Comparison of ENCODE assay signal across 9 cellular contexts in the genomic region with DNA sequence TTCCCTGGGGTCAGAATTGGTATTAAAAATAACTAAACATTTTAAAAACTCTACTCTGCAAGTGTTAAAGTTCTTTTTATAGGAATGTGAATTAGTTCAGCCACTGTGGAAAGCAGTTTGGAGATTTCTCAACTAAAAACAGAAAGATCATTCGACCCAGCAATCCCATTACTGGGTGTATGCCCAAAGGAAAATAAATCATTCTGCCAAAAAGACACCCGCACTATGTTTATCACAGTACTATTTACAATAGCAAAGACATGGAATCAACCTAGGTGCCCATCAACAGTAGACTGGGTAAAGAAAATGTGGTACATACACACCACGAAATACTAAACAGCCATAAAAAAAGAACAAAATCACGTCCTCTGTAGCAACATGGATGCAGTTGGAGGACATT. TPM values are rescaled to one million over a fixed set of nuclear protein-coding genes. Genes with fewer than 3 reads are reported as not detected.
DNase-seq lines count a peak whose midpoint lies in the region; ATAC-seq lines count a peak whose summit lies in the region.
"Had no signal": no experiment of that assay in that cellular context is flagged by ENCODE, and none has a peak within 500 bp of the region (broad histone marks: within the 10 kb centered on the region; RNA-seq: fewer than 3 reads in every experiment).

No MANE protein-coding gene starts in this region.

- H3K9me3 Mint-ChIP-seq in IgD-negative memory B cell = peaks cover 0 to 6% (median 0%) of the 10 kb centered on the region in 3 donors
- H3K9me3 Mint-ChIP-seq in effector memory CD8-positive, alpha-beta T cell = no peaks in the 10 kb centered on the region
- no peaks in the 10 kb centered on the region for H3K9me3 Mint-ChIP-seq in naive thymus-derived CD8-positive, alpha-beta T cell

- POLR2A ChIA-PET in naive thymus-derived CD8-positive, alpha-beta T cell (lab: Charles Lee) = no interaction called here

- H3K9me3 ChIP-seq in BLaER1 = peaks cover 13% of the 10 kb centered on the region; the same call in 1 of the 2 replicates

- ATAC-seq in effector memory CD8-positive, alpha-beta T cell (replicated peaks) = no peak
- ATAC-seq in naive thymus-derived CD8-positive, alpha-beta T cell = no peak
- no peak for ATAC-seq in HG03135 (IDR thresholded peaks at IDR 0.05; ENCODE audit: unreplicated experiment)

- H3K4me1 Mint-ChIP-seq in IgD-negative memory B cell = peaks cover 12 to 15% (median 12%) of the 10 kb centered on the region in 3 donors
- peaks cover 6 to 18% of the 10 kb centered on the region in 2 donors for H3K4me1 Mint-ChIP-seq in effector memory CD8-positive, alpha-beta T cell (ENCODE audit: low read depth in 2 of 2)
- peaks cover 6 to 21% (median 20%) of the 10 kb centered on the region in 4 donors for H3K4me1 Mint-ChIP-seq in naive thymus-derived CD8-positive, alpha-beta T cell

- H3K4me2 ChIP-seq in BLaER1 = peak overlapping the region; percentile 98

- peak overlapping the region; percentile 67; the same call in 1 of the 2 replicates for H3K4me3 ChIP-seq in BLaER1

- DNase-seq in effector memory CD8-positive, alpha-beta T cell = no peak
- no peak for DNase-seq in naive thymus-derived CD8-positive, alpha-beta T cell
- DNase-seq in D341Med (ENCODE audit: low spot score) = no peak
- no peak for DNase-seq in central memory CD4-positive, alpha-beta T cell
- no peak for DNase-seq in substantia nigra (lab: John Stamatoyannopoulos, UW)
- DNase-seq: activated CD4-positive, alpha-beta T cell treated with anti-CD3 and anti-CD28 coated beads, Interleukin-2, amount 50 U/mL, for 4 hours had no signal

- H3K36me3 ChIP-seq in BLaER1 = peaks cover 37% of the 10 kb centered on the region

- H3K27me3 ChIP-seq in BLaER1 = peaks cover 28% of the 10 kb centered on the region

- H3K9ac ChIP-seq in BLaER1 = no peak overlapping the region

- peak overlapping the region in 3 of 4 donors; percentile 18 to 50 (median 46) for H3K4me3 Mint-ChIP-seq in IgD-negative memory B cell
- peak overlapping the region; percentile 80 to 85 for H3K4me3 Mint-ChIP-seq in effector memory CD8-positive, alpha-beta T cell
- peak overlapping the region; percentile 20 to 83 (median 67) for H3K4me3 Mint-ChIP-seq in naive thymus-derived CD8-positive, alpha-beta T cell

- H3K4me1 ChIP-seq in BLaER1 = peaks cover 47% of the 10 kb centered on the region

- no peaks in the 10 kb centered on the region for H4K20me1 ChIP-seq in BLaER1

- H3K27ac ChIP-seq in BLaER1 (no peak overlapping the region), substantia nigra (ENCODE audit: low read depth, low read length, poor library complexity, severe bottlenecking) (no peak overlapping the region)

- peaks cover 3% of the 10 kb centered on the region for H3K36me3 Mint-ChIP-seq in IgD-negative memory B cell
- H3K36me3 Mint-ChIP-seq in effector memory CD8-positive, alpha-beta T cell (ENCODE audit: insufficient read depth) = peaks cover 7% of the 10 kb centered on the region
- H3K36me3 Mint-ChIP-seq in naive thymus-derived CD8-positive, alpha-beta T cell = peaks cover 0 to 11% (median 1%) of the 10 kb centered on the region in 3 donors

- H3K27ac Mint-ChIP-seq in IgD-negative memory B cell = no peak overlapping the region
- peak overlapping the region in 1 of 2 donors; percentile 19 for H3K27ac Mint-ChIP-seq in effector memory CD8-positive, alpha-beta T cell
- H3K27ac Mint-ChIP-seq in naive thymus-derived CD8-positive, alpha-beta T cell = peak overlapping the region in 2 of 10 donors; percentile 8 to 24

- peaks cover 19% of the 10 kb centered on the region for H3K27me3 Mint-ChIP-seq in IgD-negative memory B cell
- peaks cover 20 to 22% of the 10 kb centered on the region in 2 donors for H3K27me3 Mint-ChIP-seq in effector memory CD8-positive, alpha-beta T cell
- H3K27me3 Mint-ChIP-seq in naive thymus-derived CD8-positive, alpha-beta T cell = peaks cover 8 to 22% (median 10%) of the 10 kb centered on the region in 5 donors

RNA-seq across cellular contexts. Expression of a gene that starts 0.7 kb away (rescaled TPM):
- polyA plus RNA-seq in IgD-negative memory B cell = 0.15 TPM
- total RNA-seq in naive thymus-derived CD8-positive, alpha-beta T cell = 1 to 10 TPM in 1 of 2 experiments, under 1 TPM in 1; 0.60 to 1.1 TPM
- under 1 TPM in 1 of 3 donors, not detected in 2; 0.23 TPM for polyA plus RNA-seq in naive thymus-derived CD8-positive, alpha-beta T cell

RNA-seq across cellular contexts. Expression of a gene that starts 43.8 kb away (rescaled TPM):
- 42.0 TPM for polyA plus RNA-seq in IgD-negative memory B cell
- 10 to 100 TPM; 65.3 to 65.4 TPM for total RNA-seq in naive thymus-derived CD8-positive, alpha-beta T cell
- 10 to 100 TPM; 33.2 to 38.2 (median 36.6) TPM for polyA plus RNA-seq in naive thymus-derived CD8-positive, alpha-beta T cell

RNA-seq across cellular contexts. Expression of a gene that starts 48.6 kb away (rescaled TPM):
- 14.8 TPM for polyA plus RNA-seq in IgD-negative memory B cell
- 10 to 100 TPM in 1 of 2 experiments, 1 to 10 TPM in 1; 10.0 to 15.2 TPM for total RNA-seq in naive thymus-derived CD8-positive, alpha-beta T cell
- 1 to 10 TPM; 8.3 to 9.8 (median 8.7) TPM for polyA plus RNA-seq in naive thymus-derived CD8-positive, alpha-beta T cell
